1 cellular context compared by ENCODE assay signal in genomic region chr22:47304191-47304831, GRCh38.
TF ChIP-seq lines count a peak whose summit lies in the region.

No MANE protein-coding gene starts in this region.

TF ChIP-seq in SK-N-SH, 30 proteins besides CTCF, POLR2A, EP300 and RAD21 (continued from another document):
- no peak for TF ChIP-seq MEF2A (IDR thresholded peaks at IDR 0.05; ENCODE audit: borderline replicate concordance, low read depth)
